ENCODE assay signal across 1 cellular context in genomic region chr3:33426068-33426467, GRCh38.
A peak's percentile ranks its signal among the peaks of the same experiment; 100 is the strongest.
TF ChIP-seq lines count a peak whose summit lies in the region.

No MANE protein-coding gene starts in this region.

TF ChIP-seq in H1, 55 proteins besides CTCF, POLR2A, EP300 and RAD21:
- TF ChIP-seq RNF2 (IDR thresholded peaks at IDR 0.05; ENCODE audit: borderline replicate concordance, low read depth, low read length, missing control alignments, poor library complexity, severe bottlenecking) (no peak), JUND (IDR thresholded peaks at IDR 0.05; ENCODE audit: low read length) (0 out of 2 replicates have a peak, but pooled peaks have one; percentile 9), USF2 (IDR thresholded peaks at IDR 0.05; ENCODE audit: low read length) (no peak), YY1 (IDR thresholded peaks at IDR 0.05; ENCODE audit: low read depth, low read length) (peak; percentile 78), BCL11A (IDR thresholded peaks at IDR 0.05; ENCODE audit: low read depth in 2 of 2, low read length in 2 of 2) (peak; percentile 67 to 94), CHD2 (IDR thresholded peaks at IDR 0.05; ENCODE audit: low read length) (no peak), NANOG (IDR thresholded peaks at IDR 0.05; ENCODE audit: insufficient read depth, low read depth, low read length, poor library complexity, severe bottlenecking) (peak; percentile 98), SP2 (IDR thresholded peaks at IDR 0.05; ENCODE audit: low read length) (no peak), TAF7 (optimal IDR thresholded peaks at IDR 0.05; ENCODE audit: borderline replicate concordance, low read depth, low read length) (no peak), HDAC2 (IDR thresholded peaks at IDR 0.05; ENCODE audit: borderline replicate concordance in 1 of 2, low read depth in 2 of 2, low read length in 2 of 2) (peak in 1 of 2 experiments; percentile 96; a peak in 2 of 4 replicates), SIN3A (conservative IDR thresholded peaks at IDR 0.05 in 1 of 2, IDR thresholded peaks at IDR 0.05 in 1 of 2; ENCODE audit: low read depth in 1 of 2, low read length in 2 of 2) (peak in 1 of 2 experiments; percentile 72; a peak in 1 of 4 replicates), TCF12 (IDR thresholded peaks at IDR 0.05; ENCODE audit: low read depth, low read length) (peak; percentile 95), POU5F1 (IDR thresholded peaks at IDR 0.05; ENCODE audit: low read depth, low read length) (peak; percentile 65; the same call in 1 of the 2 replicates), SAP30 (IDR thresholded peaks at IDR 0.05; ENCODE audit: insufficient read depth, insufficient replicate concordance, low read length) (no peak), CHD7 (IDR thresholded peaks at IDR 0.05; ENCODE audit: insufficient replicate concordance, low read length) (peak; percentile 95), CEBPB (IDR thresholded peaks at IDR 0.05; ENCODE audit: low read depth, low read length) (no peak), CBX8 (IDR thresholded peaks at IDR 0.05; ENCODE audit: borderline replicate concordance, low read depth, low read length) (no peak), CTBP2 (IDR thresholded peaks at IDR 0.05; ENCODE audit: borderline replicate concordance, insufficient read depth, insufficient read length, low read length) (peak; percentile 28), SP1 (IDR thresholded peaks at IDR 0.05; ENCODE audit: low read depth, low read length) (peak; percentile 69)
